ENCODE assay signal across 8 cellular contexts in the genomic region with DNA sequence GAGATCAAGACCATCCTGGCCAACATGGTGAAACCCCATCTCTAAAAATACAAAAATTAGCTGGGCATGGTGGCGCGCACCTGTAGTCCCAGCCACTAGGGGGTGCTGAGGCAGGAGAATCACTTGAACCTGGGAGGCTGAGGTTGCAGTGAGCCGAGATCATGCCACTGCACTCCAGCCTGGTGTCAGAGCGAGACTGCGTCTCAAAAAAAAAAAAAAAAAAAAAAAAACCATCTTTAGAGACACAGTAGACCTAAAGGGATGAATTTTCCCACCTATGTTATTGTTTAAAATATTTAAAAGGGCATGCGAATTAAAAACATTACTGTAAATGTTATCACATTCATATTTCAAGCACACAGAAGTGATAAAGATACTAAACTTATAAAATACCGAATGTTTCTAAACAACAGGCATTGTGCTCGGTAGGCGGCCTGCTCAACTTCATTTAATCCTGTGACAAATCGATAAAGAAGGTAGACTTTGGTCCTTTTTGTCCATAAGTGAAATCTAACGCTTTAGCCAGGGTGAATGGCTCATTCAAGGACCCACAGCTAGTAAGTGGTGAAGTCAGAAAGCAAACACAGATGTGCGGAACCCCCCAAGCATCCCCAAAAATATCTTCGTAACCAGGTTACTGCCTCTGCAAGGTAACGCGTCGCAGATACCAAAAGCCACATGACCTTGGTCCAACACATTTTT. TPM values are rescaled to one million over a fixed set of nuclear protein-coding genes. Genes with fewer than 3 reads are reported as not detected.
DNase-seq lines count a peak whose midpoint lies in the region; ATAC-seq and TF ChIP-seq lines count a peak whose summit lies in the region.

No MANE protein-coding gene starts in this region.

- H3K27me3 Mint-ChIP-seq in activated naive CD8-positive, alpha-beta T cell treated with anti-CD3 and anti-CD28 coated beads, Interleukin-2, amount 50 U/mL, for 24 hours: no peaks in the 10 kb centered on the region

- H3K4me1 Mint-ChIP-seq in activated naive CD8-positive, alpha-beta T cell treated with anti-CD3 and anti-CD28 coated beads, Interleukin-2, amount 50 U/mL, for 24 hours: no peaks in the 10 kb centered on the region

- no peaks in the 10 kb centered on the region for H3K9me3 Mint-ChIP-seq in activated naive CD8-positive, alpha-beta T cell treated with anti-CD3 and anti-CD28 coated beads, Interleukin-2, amount 50 U/mL, for 24 hours

- ATAC-seq in activated naive CD8-positive, alpha-beta T cell treated with anti-CD3 and anti-CD28 coated beads, Interleukin-2, amount 50 U/mL, for 24 hours: no peak
- ATAC-seq in sciatic nerve: no peak

- in situ Hi-C loops in GM13976 (cut with MboI; ENCODE audit: low sequenced_read_pairs, unreplicated experiment): no loop called here

- intact Hi-C loops in sciatic nerve (cut with DNase I): no loop called here

- TF ChIP-seq CTCF in GM13976 (IDR thresholded peaks at IDR 0.05; ENCODE audit: borderline replicate concordance, control extremely low read depth, extremely low read depth, insufficient read depth, missing control alignments): peak; percentile 67

- no peak overlapping the region for H3K27ac Mint-ChIP-seq in activated naive CD8-positive, alpha-beta T cell treated with anti-CD3 and anti-CD28 coated beads, Interleukin-2, amount 50 U/mL, for 24 hours

- DNase-seq in GM13976 (ENCODE audit: low spot score) (no peak), SHP77 treated with DMSO at 0.1 percent for 48 hours (lab: John Stamatoyannopoulos, UW) (peak; percentile 3), left kidney (ENCODE audit: low read depth, low spot score) (peak; percentile 59), NCI-H2029 (lab: John Stamatoyannopoulos, UW) (no peak), H4 (ENCODE audit: low spot score) (no peak), sciatic nerve (ENCODE audit: low spot score) (no peak)
- peak; percentile 71 for DNase-seq in activated naive CD8-positive, alpha-beta T cell treated with anti-CD3 and anti-CD28 coated beads, Interleukin-2, amount 50 U/mL, for 24 hours
- peak; percentile 33 to 44 for DNase-seq in stimulated activated CD8-positive, alpha-beta memory T cell treated with anti-CD3 and anti-CD28 coated beads, Interleukin-4, amount 100 ng/mL, for 4 hours (ENCODE audit: low read depth in 2 of 2, low spot score in 1 of 2)

- no peak overlapping the region for H3K4me3 Mint-ChIP-seq in activated naive CD8-positive, alpha-beta T cell treated with anti-CD3 and anti-CD28 coated beads, Interleukin-2, amount 50 U/mL, for 24 hours

- peaks cover 85% of the 10 kb centered on the region for H3K36me3 Mint-ChIP-seq in activated naive CD8-positive, alpha-beta T cell treated with anti-CD3 and anti-CD28 coated beads, Interleukin-2, amount 50 U/mL, for 24 hours (ENCODE audit: low read depth)

RNA-seq across cellular contexts. Expression of a gene that starts 16.1 kb away (rescaled TPM):
- total RNA-seq in H4 (2014; rRNA removed; shearing (Covaris generic)): 19.7 and 26.5 TPM in 2 replicates
- total RNA-seq in sciatic nerve: 14.2 TPM

RNA-seq across cellular contexts. Expression of a gene that starts 16.8 kb away (rescaled TPM):
- total RNA-seq in H4 (2014; rRNA removed; shearing (Covaris generic)): 24.5 and 25.5 TPM in 2 replicates
- 39.1 TPM for total RNA-seq in sciatic nerve

RNA-seq across cellular contexts. Expression of a gene that starts 45.5 kb away (rescaled TPM):
- total RNA-seq in H4 (2014; rRNA removed; shearing (Covaris generic)): 96.7 and 107 TPM in 2 replicates
- total RNA-seq in sciatic nerve: 34.9 TPM

RNA-seq across cellular contexts. Expression of a gene that starts 45.7 kb away (rescaled TPM):
- 13.6 and 18.4 TPM in 2 replicates for total RNA-seq in H4 (2014; rRNA removed; shearing (Covaris generic))
- total RNA-seq in sciatic nerve: 24.2 TPM

Comparison
In these comparisons a context has a peak if more than half of its experiments do, and no peak if none do; other contexts are left out.
1. DNase-seq: peak in SHP77 treated with DMSO at 0.1 percent for 48 hours (single experiment), activated naive CD8-positive, alpha-beta T cell treated with anti-CD3 and anti-CD28 coated beads, Interleukin-2, amount 50 U/mL, for 24 hours (single experiment), left kidney (single experiment) and stimulated activated CD8-positive, alpha-beta memory T cell treated with anti-CD3 and anti-CD28 coated beads, Interleukin-4, amount 100 ng/mL, for 4 hours (2 of 2); none in GM13976 (single experiment), NCI-H2029 (single experiment), H4 (single experiment) and sciatic nerve (single experiment).